Comparison of ENCODE assay signal across 21 cellular contexts in genomic region chr2:38213619-38214018, GRCh38.
A peak's percentile ranks its signal among the peaks of the same experiment; 100 is the strongest.
DNase-seq lines count a peak whose midpoint lies in the region; ATAC-seq and TF ChIP-seq lines count a peak whose summit lies in the region.
"Had no signal": no experiment of that assay in that cellular context is flagged by ENCODE, and none has a peak within 500 bp of the region (broad histone marks: within the 10 kb centered on the region; RNA-seq: fewer than 3 reads in every experiment).

No MANE protein-coding gene starts in this region.

- peak; percentile 68 for ATAC-seq in activated CD8-positive, alpha-beta memory T cell treated with anti-CD3 and anti-CD28 coated beads, Interleukin-2, amount 10 ng/mL, durations not matched to agents 7 days and 5 days
- ATAC-seq in CD4-positive, alpha-beta T cell (ENCODE audit: poor library complexity) = peak; percentile 39
- ATAC-seq in foreskin keratinocyte = no peak
- ATAC-seq: heart left ventricle, left colon had no signal

- DNase-seq in activated CD8-positive, alpha-beta memory T cell treated with anti-CD3 and anti-CD28 coated beads, Interleukin-2, amount 10 ng/mL, durations not matched to agents 7 days and 5 days = no peak
- DNase-seq in activated CD8-positive, alpha-beta memory T cell treated with anti-CD3 and anti-CD28 coated beads, Interleukin-2, amount 50 U/mL, for 48 hours = no peak
- no peak for DNase-seq in CD4-positive, alpha-beta T cell
- DNase-seq in activated CD4-positive, alpha-beta memory T cell treated with anti-CD3 and anti-CD28 coated beads, Interleukin-2, amount 10 ng/mL, durations not matched to agents 7 days and 5 days = no peak
- DNase-seq in glutamatergic neuron = no peak
- no peak for DNase-seq in mesenteric fat pad (ENCODE audit: low spot score)
- DNase-seq in stimulated activated CD4-positive, alpha-beta T cell treated with anti-CD3 and anti-CD28 coated beads, Interleukin-1b, Interleukin-23, amount 100 ng/mL, for 48 hours = no peak
- no peak for DNase-seq in foreskin keratinocyte
- DNase-seq: ACHN; activated effector memory CD4-positive, alpha-beta T cell treated with Interleukin-2 at 50 U/mL for 16 hours; amniotic stem cell; H9; heart left ventricle; left colon; MG63; naive B cell; NCI-H1417 treated with DMSO at 0.1 percent for 48 hours; ovary; trophoblast cell had no signal

- peak overlapping the region; percentile 84 for H3K27ac Mint-ChIP-seq in activated CD8-positive, alpha-beta memory T cell treated with anti-CD3 and anti-CD28 coated beads, Interleukin-2, amount 10 ng/mL, durations not matched to agents 7 days and 5 days
- H3K27ac Mint-ChIP-seq in CD4-positive, alpha-beta T cell = no peak overlapping the region
- H3K27ac Mint-ChIP-seq in activated CD4-positive, alpha-beta memory T cell treated with anti-CD3 and anti-CD28 coated beads, Interleukin-2, amount 10 ng/mL, durations not matched to agents 7 days and 5 days = peak overlapping the region; percentile 83
- peak overlapping the region; percentile 59 for H3K27ac Mint-ChIP-seq in glutamatergic neuron (ENCODE audit: unreplicated experiment)
- H3K27ac Mint-ChIP-seq: dendritic cell treated with granulocyte-macrophage colony-stimulating factor and Interleukin-4, amounts not matched to agents 40 ng/mL and 50 ng/mL, for 4 days; naive B cell had no signal

- H3K27ac ChIP-seq in CD4-positive, alpha-beta T cell (ENCODE audit: low read depth, low read length) = no peak overlapping the region
- H3K27ac ChIP-seq in foreskin keratinocyte = no peak overlapping the region
- H3K27ac ChIP-seq: heart left ventricle, ovary had no signal

- H3K27me3 ChIP-seq in CD4-positive, alpha-beta T cell (ENCODE audit: control insufficient read depth, insufficient read depth, low read length) = no peaks in the 10 kb centered on the region
- H3K27me3 ChIP-seq in foreskin keratinocyte = no peaks in the 10 kb centered on the region
- H3K27me3 ChIP-seq: breast epithelium, MG63, ovary had no signal

- peaks cover 2% of the 10 kb centered on the region for H3K9me3 Mint-ChIP-seq in activated CD8-positive, alpha-beta memory T cell treated with anti-CD3 and anti-CD28 coated beads, Interleukin-2, amount 10 ng/mL, durations not matched to agents 7 days and 5 days (ENCODE audit: low read depth)
- no peaks in the 10 kb centered on the region for H3K9me3 Mint-ChIP-seq in CD4-positive, alpha-beta T cell
- H3K9me3 Mint-ChIP-seq in activated CD4-positive, alpha-beta memory T cell treated with anti-CD3 and anti-CD28 coated beads, Interleukin-2, amount 10 ng/mL, durations not matched to agents 7 days and 5 days = no peaks in the 10 kb centered on the region
- H3K9me3 Mint-ChIP-seq in glutamatergic neuron (ENCODE audit: unreplicated experiment) = peaks cover 2% of the 10 kb centered on the region
- H3K9me3 Mint-ChIP-seq: dendritic cell treated with granulocyte-macrophage colony-stimulating factor and Interleukin-4, amounts not matched to agents 40 ng/mL and 50 ng/mL, for 4 days; H9 had no signal

- H3K36me3 Mint-ChIP-seq in activated CD8-positive, alpha-beta memory T cell treated with anti-CD3 and anti-CD28 coated beads, Interleukin-2, amount 10 ng/mL, durations not matched to agents 7 days and 5 days = peaks cover 3% of the 10 kb centered on the region
- H3K36me3 Mint-ChIP-seq in CD4-positive, alpha-beta T cell (ENCODE audit: low read depth) = no peaks in the 10 kb centered on the region
- no peaks in the 10 kb centered on the region for H3K36me3 Mint-ChIP-seq in activated CD4-positive, alpha-beta memory T cell treated with anti-CD3 and anti-CD28 coated beads, Interleukin-2, amount 10 ng/mL, durations not matched to agents 7 days and 5 days (ENCODE audit: low read depth)
- H3K36me3 Mint-ChIP-seq in glutamatergic neuron (ENCODE audit: unreplicated experiment) = no peaks in the 10 kb centered on the region

- no peaks in the 10 kb centered on the region for H3K9me3 ChIP-seq in CD4-positive, alpha-beta T cell (ENCODE audit: control insufficient read depth, low read length)
- H3K9me3 ChIP-seq: ovary had no signal

- H3K27me3 Mint-ChIP-seq in activated CD8-positive, alpha-beta memory T cell treated with anti-CD3 and anti-CD28 coated beads, Interleukin-2, amount 10 ng/mL, durations not matched to agents 7 days and 5 days = peaks cover 24% of the 10 kb centered on the region
- peaks cover 10% of the 10 kb centered on the region for H3K27me3 Mint-ChIP-seq in CD4-positive, alpha-beta T cell
- H3K27me3 Mint-ChIP-seq in activated CD4-positive, alpha-beta memory T cell treated with anti-CD3 and anti-CD28 coated beads, Interleukin-2, amount 10 ng/mL, durations not matched to agents 7 days and 5 days = peaks cover 15% of the 10 kb centered on the region
- no peaks in the 10 kb centered on the region for H3K27me3 Mint-ChIP-seq in glutamatergic neuron (ENCODE audit: unreplicated experiment)

- H3K4me3 Mint-ChIP-seq in activated CD8-positive, alpha-beta memory T cell treated with anti-CD3 and anti-CD28 coated beads, Interleukin-2, amount 10 ng/mL, durations not matched to agents 7 days and 5 days = no peak overlapping the region
- H3K4me3 Mint-ChIP-seq in CD4-positive, alpha-beta T cell = no peak overlapping the region
- H3K4me3 Mint-ChIP-seq in activated CD4-positive, alpha-beta memory T cell treated with anti-CD3 and anti-CD28 coated beads, Interleukin-2, amount 10 ng/mL, durations not matched to agents 7 days and 5 days = no peak overlapping the region
- no peak overlapping the region for H3K4me3 Mint-ChIP-seq in glutamatergic neuron (ENCODE audit: unreplicated experiment)
- H3K4me3 Mint-ChIP-seq: dendritic cell treated with granulocyte-macrophage colony-stimulating factor and Interleukin-4, amounts not matched to agents 40 ng/mL and 50 ng/mL, for 4 days; H9; naive B cell had no signal

- POLR2A ChIA-PET in CD4-positive, alpha-beta T cell (lab: Charles Lee) = interaction anchor here (0.5 kb wide), 1 partner anchor 921 kb away, joined by 3 read pairs; no protein-coding TSS in a partner anchor
- POLR2A ChIA-PET in activated CD4-positive, alpha-beta memory T cell treated with anti-CD3 and anti-CD28 coated beads, Interleukin-2, amount 10 ng/mL, durations not matched to agents 7 days and 5 days (lab: Charles Lee) = interaction anchor here (1.0 kb wide), 1 partner anchor 538 kb away, joined by 4 read pairs; the partner anchor contains the start of gene SRSF7

- intact Hi-C loops in CD4-positive, alpha-beta T cell (cut with DNase I, micrococcal nuclease) = no loop called here

- peaks cover 22% of the 10 kb centered on the region for H3K4me1 Mint-ChIP-seq in activated CD8-positive, alpha-beta memory T cell treated with anti-CD3 and anti-CD28 coated beads, Interleukin-2, amount 10 ng/mL, durations not matched to agents 7 days and 5 days
- H3K4me1 Mint-ChIP-seq in CD4-positive, alpha-beta T cell (ENCODE audit: low read depth) = peaks cover 14% of the 10 kb centered on the region
- H3K4me1 Mint-ChIP-seq in activated CD4-positive, alpha-beta memory T cell treated with anti-CD3 and anti-CD28 coated beads, Interleukin-2, amount 10 ng/mL, durations not matched to agents 7 days and 5 days = peaks cover 43% of the 10 kb centered on the region
- peaks cover 17% of the 10 kb centered on the region for H3K4me1 Mint-ChIP-seq in glutamatergic neuron (ENCODE audit: low read depth, unreplicated experiment)
- H3K4me1 Mint-ChIP-seq: naive B cell had no signal

- no peak for TF ChIP-seq CTCF in CD4-positive, alpha-beta T cell (IDR thresholded peaks at IDR 0.05)
- TF ChIP-seq CTCF in glutamatergic neuron (IDR thresholded peaks at IDR 0.05; ENCODE audit: partially characterized antibody, unreplicated experiment) (no peak), foreskin keratinocyte (conservative IDR thresholded peaks at IDR 0.05) (no peak)

- CTCF ChIA-PET in activated CD8-positive, alpha-beta memory T cell treated with anti-CD3 and anti-CD28 coated beads, Interleukin-2, amount 10 ng/mL, durations not matched to agents 7 days and 5 days (lab: Charles Lee) = no interaction called here
- CTCF ChIA-PET in CD4-positive, alpha-beta T cell (lab: Charles Lee) = no interaction called here
- CTCF ChIA-PET in activated CD4-positive, alpha-beta memory T cell treated with anti-CD3 and anti-CD28 coated beads, Interleukin-2, amount 10 ng/mL, durations not matched to agents 7 days and 5 days (lab: Charles Lee) = interaction anchor here (1.1 kb wide), 1 partner anchor 61 kb away, joined by 3 read pairs; no protein-coding TSS in a partner anchor

- H3K4me1 ChIP-seq in foreskin keratinocyte = no peaks in the 10 kb centered on the region
- H3K4me1 ChIP-seq: breast epithelium had no signal
